ENCODE assay signal across 12 cellular contexts in the genomic region with DNA sequence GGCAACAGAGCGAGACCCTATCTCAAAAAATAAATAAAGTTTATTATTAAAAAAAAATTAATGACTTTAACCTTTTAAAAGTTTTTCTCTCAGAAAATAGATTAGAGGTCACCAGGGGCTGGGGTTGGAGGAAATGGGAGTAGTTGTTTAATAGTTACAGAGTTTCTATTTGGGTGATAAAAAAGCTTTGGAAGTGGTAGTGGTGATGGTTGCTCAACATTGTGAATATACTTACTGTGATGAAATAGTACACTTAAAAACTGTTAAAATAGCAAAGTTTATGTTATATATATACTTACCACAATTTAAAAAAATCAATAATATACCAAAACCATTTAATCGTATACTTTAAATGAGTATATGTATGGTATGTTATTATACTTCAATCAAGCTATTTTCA.
"Had no signal": no experiment of that assay in that cellular context is flagged by ENCODE, and none has a peak within 500 bp of the region (broad histone marks: within the 10 kb centered on the region; RNA-seq: fewer than 3 reads in every experiment).

No MANE protein-coding gene starts in this region.

- DNase-seq: effector CD4-positive, alpha-beta T cell; gastrocnemius medialis; islet precursor cell; mammary epithelial cell; mucosa of descending colon; naive thymus-derived CD8-positive, alpha-beta T cell; psoas muscle; retina; stimulated activated CD4-positive, alpha-beta T cell treated with anti-CD3 and anti-CD28 coated beads, Interleukin-4, amount 100 ng/mL, for 1 hour; stimulated activated CD8-positive, alpha-beta memory T cell treated with anti-CD3 and anti-CD28 coated beads, Interleukin-4, amount 100 ng/mL, for 48 hours; stimulated activated naive CD8-positive, alpha-beta T cell treated with anti-CD3 and anti-CD28 coated beads, Interleukin-15, Interleukin-2, amounts not matched to agents 100 U/mL and 50 U/mL, for 24 hours; thyroid gland had no signal
